In the genomic region with DNA sequence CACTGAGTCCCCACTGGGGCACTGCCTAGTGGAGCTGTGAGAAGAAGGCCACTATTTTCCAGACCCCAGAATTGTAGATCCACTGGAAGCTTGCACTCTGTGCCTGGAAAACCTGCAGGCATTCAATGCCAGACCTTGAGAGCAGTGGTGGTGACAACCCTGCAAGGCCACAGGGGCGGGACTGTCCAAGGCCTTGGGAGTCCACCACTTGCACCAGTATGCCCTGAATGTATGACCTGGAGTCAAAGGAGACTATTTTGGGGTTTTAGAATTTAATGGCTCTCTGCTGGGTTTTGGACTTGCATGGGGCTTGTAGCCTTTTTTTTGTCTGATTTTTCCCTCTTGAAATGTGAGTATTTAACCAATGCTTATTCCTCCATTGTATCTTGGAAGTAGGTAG, we compare ENCODE assay signal across 19 cellular contexts.
"Had no signal": no experiment of that assay in that cellular context is flagged by ENCODE, and none has a peak within 500 bp of the region (broad histone marks: within the 10 kb centered on the region; RNA-seq: fewer than 3 reads in every experiment).

No MANE protein-coding gene starts in this region.

- DNase-seq: colonic mucosa; cortex of kidney; dermis blood vessel endothelial cell; dorsolateral prefrontal cortex; effector CD4-positive, alpha-beta T cell; effector CD8-positive, alpha-beta T cell; effector memory CD4-positive, alpha-beta T cell; effector memory CD8-positive, alpha-beta T cell; endodermal cell; erythroblast; esophagus squamous epithelium; foreskin fibroblast; foreskin keratinocyte; foreskin melanocyte; gastrocnemius medialis; glutamatergic neuron; head of caudate nucleus; heart left ventricle; heart right ventricle had no signal
